ENCODE assay signal across 20 cellular contexts in the genomic region with DNA sequence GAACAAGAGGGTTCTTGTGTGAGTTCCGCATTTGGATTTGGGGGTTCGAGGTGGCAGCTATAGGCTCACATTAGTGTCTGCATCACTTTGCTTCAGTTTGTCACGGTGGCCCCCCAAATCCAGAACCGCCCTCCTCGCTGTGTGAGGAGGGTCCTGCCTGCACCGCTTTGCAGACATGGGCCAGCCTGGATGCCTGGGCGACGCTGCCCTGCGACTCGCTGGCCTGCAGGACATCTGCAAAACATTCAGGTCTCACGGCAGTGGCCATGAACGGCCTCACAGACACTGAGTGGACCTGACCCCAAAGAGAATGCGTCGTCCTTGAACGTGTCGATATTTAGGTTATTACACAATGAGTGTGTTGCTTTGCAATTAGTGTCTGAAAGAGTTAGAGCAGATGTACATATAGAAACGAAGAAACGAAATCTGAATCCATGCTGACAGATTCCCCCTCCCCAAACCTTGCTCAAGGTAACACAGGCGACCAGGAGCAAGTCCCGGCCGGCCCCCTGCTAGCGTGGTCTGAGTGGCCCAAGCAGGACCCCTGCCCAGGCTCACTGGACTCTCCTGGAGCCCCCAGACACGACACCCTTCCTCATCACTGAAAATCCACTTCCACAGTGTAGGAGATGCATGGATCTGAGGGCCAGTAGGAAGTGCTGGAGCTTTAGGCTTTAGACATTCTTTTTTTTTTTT. TPM values are rescaled to one million over a fixed set of nuclear protein-coding genes. Genes with fewer than 3 reads are reported as not detected.
A peak's percentile ranks its signal among the peaks of the same experiment; 100 is the strongest.
DNase-seq lines count a peak whose midpoint lies in the region; ATAC-seq, FAIRE-seq and TF ChIP-seq lines count a peak whose summit lies in the region.
"Had no signal": no experiment of that assay in that cellular context is flagged by ENCODE, and none has a peak within 500 bp of the region (broad histone marks: within the 10 kb centered on the region; RNA-seq: fewer than 3 reads in every experiment).

No MANE protein-coding gene starts in this region.

- intact Hi-C loops in HepG2 (cut with micrococcal nuclease; ENCODE audit: unreplicated experiment) (no loop called here), right lobe of liver (cut with DNase I) (no loop called here), prostate gland (cut with DNase I) (no loop called here)

- H3K36me3 ChIP-seq in HepG2 (replicated peaks in 1 of 2; ENCODE audit: control insufficient read depth in 1 of 2, insufficient read depth in 2 of 2, low read length in 2 of 2): peaks cover 0 to under 1% of the 10 kb centered on the region in 2 experiments; a peak in 1 of 5 replicates
- no peaks in the 10 kb centered on the region for H3K36me3 ChIP-seq in right lobe of liver
- no peaks in the 10 kb centered on the region for H3K36me3 ChIP-seq in gastroesophageal sphincter
- no peaks in the 10 kb centered on the region for H3K36me3 ChIP-seq in prostate gland
- no peaks in the 10 kb centered on the region for H3K36me3 ChIP-seq in suprapubic skin
- H3K36me3 ChIP-seq: vagina had no signal

- TF ChIP-seq CTCF in HepG2 (CRISPR knock-in tag; IDR thresholded peaks at IDR 0.05) (no peak), right lobe of liver (IDR thresholded peaks at IDR 0.05) (no peak), gastroesophageal sphincter (IDR thresholded peaks at IDR 0.05) (no peak), prostate gland (IDR thresholded peaks at IDR 0.05) (no peak), suprapubic skin (IDR thresholded peaks at IDR 0.05) (no peak)

- POLR2A ChIA-PET in HepG2 (lab: Yijun Ruan, JAX): no interaction called here

- no peak for TF ChIP-seq POLR2A in HepG2 (IDR thresholded peaks at IDR 0.05; ENCODE audit: insufficient read depth in 1 of 2, low read depth in 2 of 2, low read length in 2 of 2)
- TF ChIP-seq POLR2A in right lobe of liver (IDR thresholded peaks at IDR 0.05): no peak
- no peak for TF ChIP-seq POLR2A in gastroesophageal sphincter (IDR thresholded peaks at IDR 0.05)
- TF ChIP-seq POLR2A in prostate gland (IDR thresholded peaks at IDR 0.05): no peak
- TF ChIP-seq POLR2A in suprapubic skin (IDR thresholded peaks at IDR 0.05): no peak

- ATAC-seq in HepG2 (no peak), right lobe of liver (no peak), gastroesophageal sphincter (peak; percentile 4)

- H3K27me3 ChIP-seq in HepG2 (ENCODE audit: control insufficient read depth in 1 of 2, insufficient read depth in 2 of 2, low read length in 2 of 2) (no peaks in the 10 kb centered on the region), right lobe of liver (no peaks in the 10 kb centered on the region), gastroesophageal sphincter (no peaks in the 10 kb centered on the region), prostate gland (replicated peaks; ENCODE audit: insufficient read depth) (no peaks in the 10 kb centered on the region), suprapubic skin (peaks cover 6% of the 10 kb centered on the region)
- H3K27me3 ChIP-seq: vagina had no signal

- peaks cover 11% of the 10 kb centered on the region for H3K4me1 Mint-ChIP-seq in T-helper 2 cell treated with Interferon-gamma antibody and Interleukin-4, amounts not matched to agents 5 μg/mL and 100 μg/mL, for 36 hours (ENCODE audit: low read depth)

- no peaks in the 10 kb centered on the region for H3K27me3 Mint-ChIP-seq in T-helper 2 cell treated with Interferon-gamma antibody and Interleukin-4, amounts not matched to agents 5 μg/mL and 100 μg/mL, for 36 hours (ENCODE audit: low read depth)
- H3K27me3 Mint-ChIP-seq: activated naive CD8-positive, alpha-beta T cell; stimulated activated naive CD8-positive, alpha-beta T cell treated with anti-CD3 and anti-CD28 coated beads, Interleukin-15, Interleukin-2, amounts not matched to agents 100 ng/mL and 50 ng/mL, for 24 hours had no signal

- no peaks in the 10 kb centered on the region for H3K36me3 Mint-ChIP-seq in T-helper 2 cell treated with Interferon-gamma antibody and Interleukin-4, amounts not matched to agents 5 μg/mL and 100 μg/mL, for 36 hours (ENCODE audit: low read depth)
- H3K36me3 Mint-ChIP-seq: activated naive CD8-positive, alpha-beta T cell; immature natural killer cell had no signal

- no peak overlapping the region for H3K4me3 Mint-ChIP-seq in T-helper 2 cell treated with Interferon-gamma antibody and Interleukin-4, amounts not matched to agents 5 μg/mL and 100 μg/mL, for 36 hours
- H3K4me3 Mint-ChIP-seq: activated naive CD8-positive, alpha-beta T cell; immature natural killer cell; stimulated activated naive CD8-positive, alpha-beta T cell treated with anti-CD3 and anti-CD28 coated beads, Interleukin-15, Interleukin-2, amounts not matched to agents 100 ng/mL and 50 ng/mL, for 24 hours had no signal

- CTCF ChIA-PET in HepG2 (lab: Yijun Ruan, JAX; ENCODE audit: low intra/inter-chr PET ratio, low total read pairs): no interaction called here

- H3K9me3 ChIP-seq in HepG2 (ENCODE audit: low read length) (no peaks in the 10 kb centered on the region), right lobe of liver (no peaks in the 10 kb centered on the region), gastroesophageal sphincter (no peaks in the 10 kb centered on the region), prostate gland (no peaks in the 10 kb centered on the region), suprapubic skin (no peaks in the 10 kb centered on the region)
- H3K9me3 ChIP-seq: vagina had no signal

- TF ChIP-seq EP300 in HepG2 (IDR thresholded peaks at IDR 0.05; ENCODE audit: low read depth in 2 of 2, low read length in 2 of 2): no peak
- TF ChIP-seq EP300 in HepG2 (CRISPR knock-in tag; IDR thresholded peaks at IDR 0.05; ENCODE audit: borderline replicate concordance): no peak
- no peak for TF ChIP-seq EP300 in gastroesophageal sphincter (IDR thresholded peaks at IDR 0.05)
- TF ChIP-seq EP300 in suprapubic skin (IDR thresholded peaks at IDR 0.05): no peak

- no TSS peak for BruUV-seq in HepG2 (replicated peaks; lab: Mats Ljungman, UMichigan)

- H3K4me1 ChIP-seq in HepG2 (ENCODE audit: insufficient read depth, low read length) (peaks cover 29% of the 10 kb centered on the region), right lobe of liver (peaks cover 0 to 14% (median 7%) of the 10 kb centered on the region in 4 donors), gastroesophageal sphincter (peaks cover 0 to 45% (median 25%) of the 10 kb centered on the region in 3 donors), prostate gland (replicated peaks) (peaks cover 27% of the 10 kb centered on the region), suprapubic skin (peaks cover 17% of the 10 kb centered on the region)

- in situ Hi-C loops in HepG2 (cut with HindIII; ENCODE audit: extremely low pct_ligation_motif_present, low pct_unique_long_range_greater_than_20kb): loop anchor here (25.0 kb wide), 1 partner anchor 89 kb away; no protein-coding TSS in a partner anchor

- H3K27ac ChIP-seq in HepG2 (ENCODE audit: extremely low read length, insufficient read depth, low read length) (no peak overlapping the region), right lobe of liver (no peak overlapping the region), gastroesophageal sphincter (peak overlapping the region in 3 of 4 donors; percentile 65 to 82 (median 75)), prostate gland (peak overlapping the region; percentile 52 to 77), suprapubic skin (no peak overlapping the region)
- H3K27ac ChIP-seq: HL-60, skin epidermis, vagina had no signal

- no peak overlapping the region for H3K27ac Mint-ChIP-seq in T-helper 2 cell treated with Interferon-gamma antibody and Interleukin-4, amounts not matched to agents 5 μg/mL and 100 μg/mL, for 36 hours
- H3K27ac Mint-ChIP-seq: activated naive CD8-positive, alpha-beta T cell; immature natural killer cell; stimulated activated naive CD8-positive, alpha-beta T cell treated with anti-CD3 and anti-CD28 coated beads, Interleukin-15, Interleukin-2, amounts not matched to agents 100 ng/mL and 50 ng/mL, for 24 hours had no signal

- no peak overlapping the region for H3K4me3 ChIP-seq in HepG2 (replicated peaks in 1 of 3; ENCODE audit: insufficient read depth in 1 of 3, low read depth in 2 of 3, low read length in 3 of 3)
- H3K4me3 ChIP-seq in right lobe of liver: no peak overlapping the region
- H3K4me3 ChIP-seq in gastroesophageal sphincter: peak overlapping the region in 1 of 2 donors; percentile 40
- H3K4me3 ChIP-seq in prostate gland: no peak overlapping the region
- no peak overlapping the region for H3K4me3 ChIP-seq in suprapubic skin
- H3K4me3 ChIP-seq: skin epidermis had no signal

- H3K4me2 ChIP-seq in HepG2 (ENCODE audit: low read depth, low read length): no peak overlapping the region

- no peak overlapping the region for H3K9ac ChIP-seq in HepG2 (ENCODE audit: insufficient read depth, low read depth, low read length)

- 88% methylated on average over 15 of the region's 23 CpGs for WGBS in HepG2 (ENCODE audit: low lambda C conversion rate)
- WGBS in right lobe of liver (ENCODE audit: insufficient coverage, low coverage, low lambda C conversion rate, missing lambda C conversion rate): 96% methylated on average over 9 of the region's 23 CpGs
- 81 to 84% methylated on average over 14 to 15 of the region's 23 CpGs for WGBS in gastroesophageal sphincter (ENCODE audit: low coverage in 1 of 2), 2 donors
- WGBS in prostate gland: 74% methylated on average over 23 of the region's 23 CpGs
- WGBS in suprapubic skin: 81% methylated on average over 22 of the region's 23 CpGs

- H4K20me1 ChIP-seq in HepG2 (ENCODE audit: insufficient read depth, low read length): peaks cover 20% of the 10 kb centered on the region; the same call in 1 of the 2 replicates

- H3K79me2 ChIP-seq in HepG2 (ENCODE audit: insufficient read depth, low read length): no peaks in the 10 kb centered on the region

- no peak overlapping the region for H2AFZ ChIP-seq in HepG2 (ENCODE audit: low read length)

- no peaks in the 10 kb centered on the region for H3K9me3 Mint-ChIP-seq in T-helper 2 cell treated with Interferon-gamma antibody and Interleukin-4, amounts not matched to agents 5 μg/mL and 100 μg/mL, for 36 hours
- H3K9me3 Mint-ChIP-seq: immature natural killer cell; stimulated activated naive CD8-positive, alpha-beta T cell treated with anti-CD3 and anti-CD28 coated beads, Interleukin-15, Interleukin-2, amounts not matched to agents 100 ng/mL and 50 ng/mL, for 24 hours had no signal

- no peak for FAIRE-seq in HepG2 (lab: Jason Lieb, UNC)

- no peak for DNase-seq in HepG2 (ENCODE audit: low spot score)
- no peak for DNase-seq in right lobe of liver
- DNase-seq in prostate gland (ENCODE audit: low spot score): no peak
- no peak for DNase-seq in superior temporal gyrus (ENCODE audit: extremely low spot score)
- DNase-seq in suprapubic skin (ENCODE audit: low spot score in 2 of 2): no peak
- no peak for DNase-seq in T-helper 2 cell treated with Interferon-gamma antibody and Interleukin-4, amounts not matched to agents 5 μg/mL and 100 μg/mL, for 36 hours (ENCODE audit: low spot score)
- DNase-seq in NCI-H2227 treated with DMSO at 0.1 percent for 48 hours (lab: John Stamatoyannopoulos, UW): no peak
- DNase-seq: activated CD4-positive, CD25-positive, alpha-beta regulatory T cell treated with anti-CD3 and anti-CD28 coated beads, Interleukin-2, amount 50 U/mL, for 72 hours; effector CD8-positive, alpha-beta T cell; immature natural killer cell; IMR-90; NCI-H2081 treated with DMSO at 0.1 percent for 48 hours; stimulated activated CD4-positive, alpha-beta T cell treated with anti-CD3 and anti-CD28 coated beads, Interleukin-2, amount 100 ng/mL, for 48 hours had no signal

- TF ChIP-seq RAD21 in HepG2 (CRISPR knock-in tag; IDR thresholded peaks at IDR 0.05): no peak

RNA-seq across cellular contexts. Expression of a gene that starts 20.4 kb away (rescaled TPM):
- total RNA-seq in HepG2 (2016; rRNA removed; fragmentation: Illumina TruSeq; extraction: Trizol) (4.3 and 4.6 TPM in 2 replicates), right lobe of liver (1 to 10 TPM; 1.1 to 5.9 (median 3.3) TPM), gastroesophageal sphincter (10 to 100 TPM; 10.6 to 83.2 (median 28.5) TPM), prostate gland (10 to 100 TPM; 80.0 to 93.6 TPM), suprapubic skin (10 to 100 TPM in 1 of 4 donors, 1 to 10 TPM in 3; 4.5 to 12.0 (median 7.1) TPM)
- 5.9 and 7.3 TPM in 2 replicates for total RNA-seq in HepG2 (2016; cell fraction: cytosol; rRNA removed; fragmentation: Illumina TruSeq; extraction: Trizol; ENCODE audit: low read depth)
- total RNA-seq in HepG2 (2016; cell fraction: insoluble cytoplasmic fraction; rRNA removed; fragmentation: Illumina TruSeq; extraction: Trizol): 4.1 and 4.3 TPM in 2 replicates
- total RNA-seq in HepG2 (2016; cell fraction: membrane; rRNA removed; fragmentation: Illumina TruSeq; extraction: Trizol): 9.6 TPM in 2 replicates
- total RNA-seq in HepG2 (2016; cell fraction: nucleus; rRNA removed; fragmentation: Illumina TruSeq; extraction: Trizol): 4.2 and 5.2 TPM in 2 replicates
- 19.7 and 22.9 TPM in 2 replicates for polyA plus RNA-seq in HepG2 (2011; rRNA removed)
- 16.4 and 19.0 TPM in 2 replicates for polyA plus RNA-seq in HepG2 (2011; cell fraction: cytosol; rRNA removed)
- 25.1 and 25.6 TPM in 2 replicates for polyA plus RNA-seq in HepG2 (2011; cell fraction: nucleus; rRNA removed)
- polyA plus RNA-seq in HepG2 (2012): 15.9 and 16.0 TPM in 2 replicates
- 12.4 and 13.6 TPM in 2 replicates for polyA plus RNA-seq in HepG2 (2016; cell fraction: cytosol; fragmentation: Illumina TruSeq; extraction: Trizol; ENCODE audit: low read depth)
- polyA plus RNA-seq in HepG2 (2016; cell fraction: insoluble cytoplasmic fraction; fragmentation: Illumina TruSeq; extraction: Trizol; ENCODE audit: low read depth): 5.4 and 7.7 TPM in 2 replicates
- 12.9 and 13.7 TPM in 2 replicates for polyA plus RNA-seq in HepG2 (2016; cell fraction: membrane; fragmentation: Illumina TruSeq; extraction: Trizol; ENCODE audit: low read depth)
- polyA plus RNA-seq in HepG2 (2016; cell fraction: nucleus; fragmentation: Illumina TruSeq; extraction: Trizol; ENCODE audit: insufficient read depth, low read depth): 8.9 TPM in 2 replicates
- 6.1 and 18.8 TPM in 2 replicates for polyA minus RNA-seq in HepG2 (2011; rRNA and poly(A)+ RNA removed; ENCODE audit: low replicate concordance)
- 10.6 and 12.7 TPM in 2 replicates for polyA minus RNA-seq in HepG2 (2011; cell fraction: cytosol; rRNA and poly(A)+ RNA removed)
- 10.4 and 11.6 TPM in 2 replicates for polyA minus RNA-seq in HepG2 (2011; cell fraction: nucleus; rRNA and poly(A)+ RNA removed)
- total RNA-seq: RPMI7951 had no signal

Comparison
In these comparisons a context has a peak if more than half of its experiments do, and no peak if none do; other contexts are left out.
1. H3K27ac ChIP-seq: peak in gastroesophageal sphincter (3 of 4) and prostate gland (2 of 2); none in HepG2 (single experiment), right lobe of liver (0 of 3) and suprapubic skin (single experiment).